ENCODE assay signal across 20 cellular contexts in genomic region chr20:1628621-1629020, GRCh38. TPM values are rescaled to one million over a fixed set of nuclear protein-coding genes. Genes with fewer than 3 reads are reported as not detected.
"Had no signal": no experiment of that assay in that cellular context is flagged by ENCODE, and none has a peak within 500 bp of the region (broad histone marks: within the 10 kb centered on the region; RNA-seq: fewer than 3 reads in every experiment).

No MANE protein-coding gene starts in this region.

- H3K9me3 Mint-ChIP-seq: activated CD8-positive, alpha-beta T cell treated with anti-CD3 and anti-CD28 coated beads for 36 hours; activated T-cell treated with anti-CD3 and anti-CD28 coated beads, Interleukin-2, amount 50 U/mL, for 72 hours had no signal

- H3K4me3 Mint-ChIP-seq: activated CD8-positive, alpha-beta T cell treated with anti-CD3 and anti-CD28 coated beads for 36 hours; activated T-cell treated with anti-CD3 and anti-CD28 coated beads, Interleukin-2, amount 50 U/mL, for 72 hours had no signal

- DNase-seq: activated CD4-positive, alpha-beta T cell treated with anti-CD3 and anti-CD28 coated beads for 1 hour; activated CD8-positive, alpha-beta T cell treated with anti-CD3 and anti-CD28 coated beads for 36 hours; activated T-cell treated with anti-CD3 and anti-CD28 coated beads, Interleukin-2, amount 50 U/mL, for 72 hours; amniotic stem cell; esophagus squamous epithelium; islet precursor cell; midbrain; stimulated activated CD4-positive, alpha-beta T cell treated with anti-CD3 and anti-CD28 coated beads, Interleukin-1b, Interleukin-23, amount 100 ng/mL, for 48 hours; substantia nigra; SW 1271; transverse colon had no signal

- ATAC-seq: activated CD8-positive, alpha-beta T cell treated with anti-CD3 and anti-CD28 coated beads for 36 hours; activated T-cell treated with anti-CD3 and anti-CD28 coated beads, Interleukin-2, amount 50 U/mL, for 72 hours; left lobe of liver had no signal

- H3K4me3 ChIP-seq: esophagus squamous epithelium, hepatocyte, transverse colon, vagina had no signal

- H3K27me3 Mint-ChIP-seq: activated CD8-positive, alpha-beta T cell treated with anti-CD3 and anti-CD28 coated beads for 36 hours had no signal

RNA-seq across cellular contexts. Expression of gene SIRPB1, which starts 8.8 kb away (rescaled TPM):
- total RNA-seq: fibroblast of villous mesenchyme had no signal

RNA-seq across cellular contexts. Expression of gene SIRPG, which starts 29.0 kb away (rescaled TPM):
- total RNA-seq: cardiac septum, fibroblast of villous mesenchyme, glomerular endothelial cell, hepatocyte, left lobe of liver, lung microvascular endothelial cell, myocyte, renal cortical epithelial cell, vagina had no signal
